1 cellular context compared by ENCODE assay signal in the genomic region with DNA sequence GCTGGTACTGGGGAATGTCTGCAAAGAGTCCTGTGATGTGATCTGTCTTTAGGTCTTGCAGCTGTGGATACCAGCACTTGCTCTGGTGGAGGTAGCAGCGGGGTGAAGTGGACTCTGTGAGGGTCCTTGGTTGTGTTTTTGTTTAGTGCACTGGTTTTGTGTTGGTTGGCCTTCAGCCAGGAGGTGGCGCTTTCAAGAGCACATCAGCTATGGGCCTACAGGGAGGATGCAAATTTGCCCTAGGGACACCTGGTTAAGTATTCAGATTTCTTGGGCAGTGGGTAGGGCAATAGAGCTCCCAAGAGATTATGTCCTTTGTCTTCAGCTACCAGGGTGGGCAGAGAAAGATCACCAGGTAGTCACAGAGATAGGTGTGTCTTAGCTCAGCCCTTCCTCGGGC.
TF ChIP-seq lines count a peak whose summit lies in the region.

No MANE protein-coding gene starts in this region.

TF ChIP-seq in HCT116, 20 proteins besides CTCF, POLR2A, EP300 and RAD21:
- TF ChIP-seq POLR2AphosphoS5 (IDR thresholded peaks at IDR 0.05; ENCODE audit: low read depth, low read length) (no peak), JUND (IDR thresholded peaks at IDR 0.05) (no peak), YY1 (IDR thresholded peaks at IDR 0.05; ENCODE audit: extremely low read depth, insufficient replicate concordance, low read depth, low read length) (no peak), CBX3 (IDR thresholded peaks at IDR 0.05; ENCODE audit: low read depth) (no peak), ZBTB33 (IDR thresholded peaks at IDR 0.05; ENCODE audit: extremely low read depth, insufficient replicate concordance, low read length) (no peak), TCF7L2 (IDR thresholded peaks at IDR 0.05; ENCODE audit: borderline replicate concordance, extremely low read depth, insufficient read depth, insufficient read length) (no peak), ELF1 (IDR thresholded peaks at IDR 0.05; ENCODE audit: borderline replicate concordance, low read depth) (no peak), ZNF274 (IDR thresholded peaks at IDR 0.05; ENCODE audit: low read depth, low read length) (no peak), SP1 (IDR thresholded peaks at IDR 0.05; ENCODE audit: low read depth) (no peak)
- TF ChIP-seq, protein P1, sequence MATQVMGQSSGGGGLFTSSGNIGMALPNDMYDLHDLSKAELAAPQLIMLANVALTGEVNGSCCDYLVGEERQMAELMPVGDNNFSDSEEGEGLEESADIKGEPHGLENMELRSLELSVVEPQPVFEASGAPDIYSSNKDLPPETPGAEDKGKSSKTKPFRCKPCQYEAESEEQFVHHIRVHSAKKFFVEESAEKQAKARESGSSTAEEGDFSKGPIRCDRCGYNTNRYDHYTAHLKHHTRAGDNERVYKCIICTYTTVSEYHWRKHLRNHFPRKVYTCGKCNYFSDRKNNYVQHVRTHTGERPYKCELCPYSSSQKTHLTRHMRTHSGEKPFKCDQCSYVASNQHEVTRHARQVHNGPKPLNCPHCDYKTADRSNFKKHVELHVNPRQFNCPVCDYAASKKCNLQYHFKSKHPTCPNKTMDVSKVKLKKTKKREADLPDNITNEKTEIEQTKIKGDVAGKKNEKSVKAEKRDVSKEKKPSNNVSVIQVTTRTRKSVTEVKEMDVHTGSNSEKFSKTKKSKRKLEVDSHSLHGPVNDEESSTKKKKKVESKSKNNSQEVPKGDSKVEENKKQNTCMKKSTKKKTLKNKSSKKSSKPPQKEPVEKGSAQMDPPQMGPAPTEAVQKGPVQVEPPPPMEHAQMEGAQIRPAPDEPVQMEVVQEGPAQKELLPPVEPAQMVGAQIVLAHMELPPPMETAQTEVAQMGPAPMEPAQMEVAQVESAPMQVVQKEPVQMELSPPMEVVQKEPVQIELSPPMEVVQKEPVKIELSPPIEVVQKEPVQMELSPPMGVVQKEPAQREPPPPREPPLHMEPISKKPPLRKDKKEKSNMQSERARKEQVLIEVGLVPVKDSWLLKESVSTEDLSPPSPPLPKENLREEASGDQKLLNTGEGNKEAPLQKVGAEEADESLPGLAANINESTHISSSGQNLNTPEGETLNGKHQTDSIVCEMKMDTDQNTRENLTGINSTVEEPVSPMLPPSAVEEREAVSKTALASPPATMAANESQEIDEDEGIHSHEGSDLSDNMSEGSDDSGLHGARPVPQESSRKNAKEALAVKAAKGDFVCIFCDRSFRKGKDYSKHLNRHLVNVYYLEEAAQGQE (IDR thresholded peaks at IDR 0.05; ENCODE audit: low read depth), result no peak
